ENCODE assay signal across 8 cellular contexts in the genomic region with DNA sequence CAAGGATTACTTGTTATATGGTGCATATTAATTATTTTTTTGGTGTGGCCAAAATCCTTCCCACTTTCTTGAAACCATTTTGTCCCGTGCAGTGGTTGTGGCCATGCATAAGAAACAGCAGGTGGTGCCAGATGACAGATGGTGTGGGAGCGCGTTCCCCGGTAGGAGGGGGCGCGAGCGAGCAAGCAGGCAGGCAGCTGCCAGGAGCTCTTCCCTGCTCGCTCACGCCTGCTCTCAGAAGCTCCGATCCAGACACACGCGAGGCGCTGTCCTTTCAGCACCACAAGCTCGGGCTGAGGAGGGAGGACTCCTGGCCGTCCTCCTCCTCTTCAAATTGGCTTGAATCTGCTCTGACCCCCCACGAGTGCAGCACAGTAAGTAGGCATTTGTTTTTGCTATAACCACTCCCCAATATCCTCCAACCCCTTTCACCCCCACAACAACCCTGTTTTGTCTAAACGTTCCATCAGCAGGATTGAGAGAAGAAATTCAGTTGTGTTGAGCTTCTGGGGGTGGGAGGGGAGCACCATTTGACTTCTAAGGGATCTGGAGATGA.
DNase-seq lines count a peak whose midpoint lies in the region; ATAC-seq and TF ChIP-seq lines count a peak whose summit lies in the region.

A gene (plus strand): TSS at position 237 of the 556 bp plus-strand sequence. CDS start 1,050 bp downstream, outside the sequence.

- TF ChIP-seq CTCF in NB4 (IDR thresholded peaks at IDR 0.05; ENCODE audit: low read depth, low read length): peak; percentile 80

- no peak within 1 kb of the TSS for H3K4me3 ChIP-seq in NB4 (ENCODE audit: low read depth, low read length)

- DNase-seq in activated T-cell treated with anti-CD3 and anti-CD28 coated beads for 24 hours (ENCODE audit: low read depth): peak; percentile 7
- DNase-seq in activated T-cell treated with anti-CD3 and anti-CD28 coated beads, Interleukin-2, amount 50 U/mL, for 1 hour: no peak
- peak; percentile 91 for DNase-seq in NB4 (ENCODE audit: low read depth)
- peak; percentile 88 to 89 for DNase-seq in SHP77 (lab: John Stamatoyannopoulos, UW)
- peak; percentile 98 for DNase-seq in left kidney (ENCODE audit: low read depth, low spot score)
- peak; percentile 27 for DNase-seq in stimulated activated naive CD8-positive, alpha-beta T cell treated with anti-CD3 and anti-CD28 coated beads, Interleukin-15, Interleukin-2, amounts not matched to agents 100 U/mL and 50 U/mL, for 24 hours

- ATAC-seq in HG02588 (IDR thresholded peaks at IDR 0.05; ENCODE audit: unreplicated experiment): peak; percentile 85
- peak; percentile 59 for ATAC-seq in stimulated activated naive CD8-positive, alpha-beta T cell treated with anti-CD3 and anti-CD28 coated beads, Interleukin-15, Interleukin-2, amounts not matched to agents 100 U/mL and 50 U/mL, for 24 hours

- no peak for TF ChIP-seq POLR2A in NB4 (IDR thresholded peaks at IDR 0.05; ENCODE audit: extremely low read depth, insufficient read length)

- peak within 1 kb of the TSS; percentile 5 for H3K27ac ChIP-seq in cingulate gyrus (ENCODE audit: low read depth, low read length)
